6 cellular contexts compared by ENCODE assay signal in genomic region chr10:117453484-117453883, GRCh38.
DNase-seq lines count a peak whose midpoint lies in the region; ATAC-seq, FAIRE-seq and TF ChIP-seq lines count a peak whose summit lies in the region.
"Not testable (repeated sequence)": the region's sequence is repeated elsewhere in the genome, so short reads cannot be mapped to it uniquely, and the experiment has no call there.

No MANE protein-coding gene starts in this region.

- ATAC-seq in K562, result not testable (repeated sequence)

- H3K4me3 Mint-ChIP-seq in CD14-positive monocyte, result peak overlapping the region in 1 of 2 donors; percentile 41

- 5% methylated on average over 5 of the region's 5 CpGs for WGBS in K562 (ENCODE audit: insufficient coverage, low coverage, missing lambda C conversion rate)
- WGBS in spleen, 5 donors, result 81 to 85% (median 82%) methylated on average over 5 of the region's 5 CpGs

- not testable (repeated sequence) for H3K4me2 ChIP-seq in K562 (ENCODE audit: insufficient read depth, low read length)

- peak overlapping the region in 4 of 7 donors; percentile 27 to 75 (median 52) for H3K27ac Mint-ChIP-seq in CD14-positive monocyte

- not testable (repeated sequence) for H3K36me3 ChIP-seq in HEK293 (ENCODE audit: control insufficient read depth in 2 of 2, insufficient read depth in 1 of 2, low read length in 2 of 2); K562 (ENCODE audit: control insufficient read depth, insufficient read depth, low read length); neutrophil; spleen

- not testable (repeated sequence) for H3K36me3 Mint-ChIP-seq in CD14-positive monocyte

- POLR2A ChIA-PET in HEK293 (lab: Yijun Ruan, JAX); K562 (lab: Yijun Ruan, JAX): not testable (repeated sequence)

- H3K9me1 ChIP-seq in K562 (ENCODE audit: control insufficient read depth, insufficient read depth, low read length), result not testable (repeated sequence)

- not testable (repeated sequence) for H3K9me3 ChIP-seq in HEK293 (ENCODE audit: control insufficient read depth, insufficient read depth, low read depth, low read length); K562 (replicated peaks; ENCODE audit: control insufficient read depth, insufficient read depth, low read depth, low read length); neutrophil
- H3K9me3 ChIP-seq in spleen, result peaks cover 0 to 16% (median 3%) of the 10 kb centered on the region in 8 donors

- H3K4me3 ChIP-seq in HEK293 (ENCODE audit: low read depth, low read length); HL-60 (replicated peaks; ENCODE audit: insufficient read depth, low read length); K562; neutrophil (ENCODE audit: low read depth in 1 of 2, low read length in 1 of 2); spleen: not testable (repeated sequence)

- H3K27me3 Mint-ChIP-seq in CD14-positive monocyte (ENCODE audit: low read depth in 3 of 3), result not testable (repeated sequence)

- not testable (repeated sequence) for FAIRE-seq in K562 (lab: Jason Lieb, UNC)

- TF ChIP-seq RAD21 in K562 (CRISPR knock-in tag; conservative IDR thresholded peaks at IDR 0.05 in 1 of 2, IDR thresholded peaks at IDR 0.05 in 1 of 2), result not testable (repeated sequence)

- H3K9me3 Mint-ChIP-seq in CD14-positive monocyte, result not testable (repeated sequence)

- H3K79me2 ChIP-seq in K562 (ENCODE audit: control insufficient read depth, insufficient read depth, low read length), result not testable (repeated sequence)

- H3K9ac ChIP-seq in K562 (ENCODE audit: insufficient read depth in 1 of 2, low read depth in 2 of 2, low read length in 2 of 2), result not testable (repeated sequence)

- in situ Hi-C loops in K562 (cut with MboI), result not testable (repeated sequence)

- not testable (repeated sequence) for H4K20me1 ChIP-seq in K562 (replicated peaks; ENCODE audit: control insufficient read depth, insufficient read depth, low read length)

- H3K4me1 Mint-ChIP-seq in CD14-positive monocyte, result peaks cover 49% of the 10 kb centered on the region

- not testable (repeated sequence) for BruUV-seq in K562 (replicated peaks; lab: Mats Ljungman, UMichigan)

- CTCF ChIA-PET in HEK293 (lab: Yijun Ruan, JAX), result interaction anchor here (3.5 kb wide), 1 partner anchor 11 kb away, joined by 44 read pairs; no protein-coding TSS in a partner anchor
- CTCF ChIA-PET in K562 (lab: Yijun Ruan, JAX; ENCODE audit: low intra/inter-chr PET ratio), result not testable (repeated sequence)

- not testable (repeated sequence) for TF ChIP-seq CTCF in CD14-positive monocyte (IDR thresholded peaks at IDR 0.05); HEK293 (tag by site-specific recombination; IDR thresholded peaks at IDR 0.05); HL-60 (IDR thresholded peaks at IDR 0.05; ENCODE audit: insufficient read depth, low read length); K562 (IDR thresholded peaks at IDR 0.05 in 2 of 3, conservative IDR thresholded peaks at IDR 0.05 in 1 of 3; ENCODE audit: insufficient read depth in 2 of 3, low read depth in 1 of 3, low read length in 3 of 3); neutrophil (IDR thresholded peaks at IDR 0.05); spleen (IDR thresholded peaks at IDR 0.05 in 8 of 11, conservative IDR thresholded peaks at IDR 0.05 in 3 of 11)

- DNase-seq in CD14-positive monocyte (ENCODE audit: low spot score); HL-60 (ENCODE audit: low read depth in 1 of 2, low spot score in 1 of 2); K562 (ENCODE audit: extremely low read depth in 1 of 4, low spot score in 3 of 4): not testable (repeated sequence)
- DNase-seq in spleen, result peak; percentile 6

- not testable (repeated sequence) for H2AFZ ChIP-seq in K562 (ENCODE audit: low read depth, low read length)

- not testable (repeated sequence) for TF ChIP-seq POLR2A in K562 (conservative IDR thresholded peaks at IDR 0.05); spleen (IDR thresholded peaks at IDR 0.05)

- H3K4me1 ChIP-seq in HEK293 (ENCODE audit: control insufficient read depth, insufficient read depth, low read length); K562 (replicated peaks in 1 of 2; ENCODE audit: control insufficient read depth in 2 of 2, insufficient read depth in 2 of 2, low read length in 2 of 2): not testable (repeated sequence)
- H3K4me1 ChIP-seq in neutrophil (ENCODE audit: control insufficient read depth in 1 of 2, insufficient read depth in 1 of 2, low read depth in 1 of 2, low read length in 1 of 2) (peaks cover 45 to 53% of the 10 kb centered on the region in 2 experiments), spleen (peaks cover 0 to 43% (median 10%) of the 10 kb centered on the region in 6 donors)

- TF ChIP-seq EP300 in K562 (IDR thresholded peaks at IDR 0.05; ENCODE audit: low read length), result not testable (repeated sequence)

- intact Hi-C loops in CD14-positive monocyte (cut with micrococcal nuclease); K562 (cut with micrococcal nuclease); spleen (cut with DNase I; ENCODE audit: low total_unique reads): not testable (repeated sequence)

- H3K27me3 ChIP-seq in HL-60 (ENCODE audit: insufficient read depth, poor library complexity, severe bottlenecking); neutrophil: not testable (repeated sequence)
- peaks cover 0 to 15% of the 10 kb centered on the region in 2 experiments; a peak in 2 of 5 replicates for H3K27me3 ChIP-seq in K562 (ENCODE audit: control insufficient read depth in 2 of 2, insufficient read depth in 2 of 2, low read length in 2 of 2)
- peaks cover 0 to 41% (median 4%) of the 10 kb centered on the region in 7 donors for H3K27me3 ChIP-seq in spleen (replicated peaks in 1 of 7)

- not testable (repeated sequence) for H3K27ac ChIP-seq in HEK293 (ENCODE audit: extremely low read depth, low read depth, low read length); K562 (ENCODE audit: extremely low read depth, low read depth, low read length)
- H3K27ac ChIP-seq in HL-60 (replicated peaks) (peak overlapping the region; percentile 57; the same call in 1 of the 2 replicates), neutrophil (peak overlapping the region; percentile 76), spleen (peak overlapping the region in 2 of 8 donors; percentile 54 to 82)

TF ChIP-seq in HEK293, 187 proteins besides CTCF, POLR2A, EP300 and RAD21:
- TF ChIP-seq SETDB1 (IDR thresholded peaks at IDR 0.05; ENCODE audit: insufficient read length, low read length), result peak; percentile 55

TF ChIP-seq in K562, 482 proteins besides CTCF, POLR2A, EP300 and RAD21:
- TF ChIP-seq, protein P1, sequence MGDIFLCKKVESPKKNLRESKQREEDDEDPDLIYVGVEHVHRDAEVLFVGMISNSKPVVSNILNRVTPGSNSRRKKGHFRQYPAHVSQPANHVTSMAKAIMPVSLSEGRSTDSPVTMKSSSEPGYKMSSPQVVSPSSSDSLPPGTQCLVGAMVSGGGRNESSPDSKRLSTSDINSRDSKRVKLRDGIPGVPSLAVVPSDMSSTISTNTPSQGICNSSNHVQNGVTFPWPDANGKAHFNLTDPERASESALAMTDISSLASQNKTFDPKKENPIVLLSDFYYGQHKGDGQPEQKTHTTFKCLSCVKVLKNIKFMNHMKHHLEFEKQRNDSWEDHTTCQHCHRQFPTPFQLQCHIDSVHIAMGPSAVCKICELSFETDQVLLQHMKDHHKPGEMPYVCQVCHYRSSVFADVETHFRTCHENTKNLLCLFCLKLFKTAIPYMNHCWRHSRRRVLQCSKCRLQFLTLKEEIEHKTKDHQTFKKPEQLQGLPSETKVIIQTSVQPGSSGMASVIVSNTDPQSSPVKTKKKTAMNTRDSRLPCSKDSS (IDR thresholded peaks at IDR 0.05; ENCODE audit: low read depth, partially characterized antibody), result peak; percentile 42
- TF ChIP-seq ZNF431 (CRISPR knock-in tag; IDR thresholded peaks at IDR 0.05), result peak; percentile 97
